In genomic region chr5:33321026-33321425, GRCh38 we compare ENCODE assay signal across 13 cellular contexts.
DNase-seq lines count a peak whose midpoint lies in the region; ATAC-seq, FAIRE-seq and TF ChIP-seq lines count a peak whose summit lies in the region.
"Had no signal": no experiment of that assay in that cellular context is flagged by ENCODE, and none has a peak within 500 bp of the region (broad histone marks: within the 10 kb centered on the region; RNA-seq: fewer than 3 reads in every experiment).

No MANE protein-coding gene starts in this region.

- ATAC-seq in upper lobe of left lung (ENCODE audit: low FRiP score in 2 of 2): peak; percentile 51 to 86
- no peak for ATAC-seq in HG03460 (IDR thresholded peaks at IDR 0.05; ENCODE audit: unreplicated experiment)
- ATAC-seq in activated CD8-positive, alpha-beta T cell treated with anti-CD3 and anti-CD28 coated beads, Interleukin-2, amount 10 ng/mL, durations not matched to agents 7 days and 5 days: no peak

- no peaks in the 10 kb centered on the region for H3K27me3 Mint-ChIP-seq in activated CD8-positive, alpha-beta T cell treated with anti-CD3 and anti-CD28 coated beads, Interleukin-2, amount 10 ng/mL, durations not matched to agents 7 days and 5 days (ENCODE audit: low read depth)
- H3K27me3 Mint-ChIP-seq: memory B cell had no signal

- no peaks in the 10 kb centered on the region for H3K36me3 ChIP-seq in upper lobe of left lung

- no peak overlapping the region for H3K4me3 ChIP-seq in upper lobe of left lung

- POLR2A ChIA-PET in activated CD8-positive, alpha-beta T cell treated with anti-CD3 and anti-CD28 coated beads, Interleukin-2, amount 10 ng/mL, durations not matched to agents 7 days and 5 days (lab: Charles Lee): no interaction called here

- no peaks in the 10 kb centered on the region for H3K36me3 Mint-ChIP-seq in activated CD8-positive, alpha-beta T cell treated with anti-CD3 and anti-CD28 coated beads, Interleukin-2, amount 10 ng/mL, durations not matched to agents 7 days and 5 days (ENCODE audit: low read depth)
- H3K36me3 Mint-ChIP-seq: memory B cell had no signal

- TF ChIP-seq EP300 in upper lobe of left lung (IDR thresholded peaks at IDR 0.05): no peak

- no peaks in the 10 kb centered on the region for H3K9me3 Mint-ChIP-seq in activated CD8-positive, alpha-beta T cell treated with anti-CD3 and anti-CD28 coated beads, Interleukin-2, amount 10 ng/mL, durations not matched to agents 7 days and 5 days (ENCODE audit: insufficient read depth)
- H3K9me3 Mint-ChIP-seq: memory B cell had no signal

- no peak overlapping the region for H3K27ac ChIP-seq in upper lobe of left lung

- no peak for TF ChIP-seq CTCF in upper lobe of left lung (IDR thresholded peaks at IDR 0.05)

- H3K27ac Mint-ChIP-seq in activated CD8-positive, alpha-beta T cell treated with anti-CD3 and anti-CD28 coated beads, Interleukin-2, amount 10 ng/mL, durations not matched to agents 7 days and 5 days: no peak overlapping the region
- H3K27ac Mint-ChIP-seq: memory B cell had no signal

- no peak overlapping the region for H3K4me3 Mint-ChIP-seq in activated CD8-positive, alpha-beta T cell treated with anti-CD3 and anti-CD28 coated beads, Interleukin-2, amount 10 ng/mL, durations not matched to agents 7 days and 5 days
- H3K4me3 Mint-ChIP-seq: memory B cell had no signal

- no peaks in the 10 kb centered on the region for H3K27me3 ChIP-seq in upper lobe of left lung

- no peak for TF ChIP-seq POLR2A in upper lobe of left lung (IDR thresholded peaks at IDR 0.05)

- no peaks in the 10 kb centered on the region for H3K9me3 ChIP-seq in upper lobe of left lung

- FAIRE-seq in HTR-8/SVneo (lab: Jason Lieb, UNC): peak; percentile 74
- FAIRE-seq: G401.6 had no signal

- CTCF ChIA-PET in activated CD8-positive, alpha-beta T cell treated with anti-CD3 and anti-CD28 coated beads, Interleukin-2, amount 10 ng/mL, durations not matched to agents 7 days and 5 days (lab: Charles Lee): no interaction called here

- WGBS in upper lobe of left lung, 2 donors: 58 to 75% methylated on average over 1 of the region's 1 CpG

- H3K4me1 ChIP-seq in upper lobe of left lung: peaks cover 0 to 4% (median 0%) of the 10 kb centered on the region in 4 donors

- DNase-seq in HTR-8/SVneo (ENCODE audit: insufficient read length, low spot score): peak; percentile 74
- DNase-seq in dermis microvascular lymphatic vessel endothelial cell (ENCODE audit: low read depth in 2 of 2): peak; percentile 94 to 98
- DNase-seq in kidney tubule cell (ENCODE audit: low spot score): peak; percentile 78
- no peak for DNase-seq in upper lobe of left lung
- no peak for DNase-seq in stimulated activated CD4-positive, alpha-beta T cell treated with anti-CD3 and anti-CD28 coated beads, Interleukin-15, amount 100 ng/mL, for 24 hours
- DNase-seq in activated CD8-positive, alpha-beta T cell treated with anti-CD3 and anti-CD28 coated beads, Interleukin-2, amount 10 ng/mL, durations not matched to agents 7 days and 5 days: no peak
- DNase-seq in activated CD4-positive, alpha-beta T cell treated with anti-CD3 and anti-CD28 coated beads, Interleukin-2, amount 50 U/mL, for 48 hours: no peak
- DNase-seq: KBM-7, NCI-H2171 treated with DMSO at 0.1 percent for 48 hours, SW 1271 had no signal

- no peaks in the 10 kb centered on the region for H3K4me1 Mint-ChIP-seq in activated CD8-positive, alpha-beta T cell treated with anti-CD3 and anti-CD28 coated beads, Interleukin-2, amount 10 ng/mL, durations not matched to agents 7 days and 5 days (ENCODE audit: low read depth)
- H3K4me1 Mint-ChIP-seq: memory B cell had no signal

Comparison
In these comparisons a context has a peak if more than half of its experiments do, and no peak if none do; other contexts are left out.
1. DNase-seq: peak in HTR-8/SVneo (single experiment), dermis microvascular lymphatic vessel endothelial cell (2 of 2) and kidney tubule cell (single experiment); none in upper lobe of left lung (0 of 2), stimulated activated CD4-positive, alpha-beta T cell treated with anti-CD3 and anti-CD28 coated beads, Interleukin-15, amount 100 ng/mL, for 24 hours (single experiment), activated CD8-positive, alpha-beta T cell treated with anti-CD3 and anti-CD28 coated beads, Interleukin-2, amount 10 ng/mL, durations not matched to agents 7 days and 5 days (single experiment) and activated CD4-positive, alpha-beta T cell treated with anti-CD3 and anti-CD28 coated beads, Interleukin-2, amount 50 U/mL, for 48 hours (0 of 2).
2. ATAC-seq: peak in upper lobe of left lung (2 of 2); none in HG03460 (single experiment) and activated CD8-positive, alpha-beta T cell treated with anti-CD3 and anti-CD28 coated beads, Interleukin-2, amount 10 ng/mL, durations not matched to agents 7 days and 5 days (single experiment).